ENCODE assay signal across 1 cellular context in genomic region chr15:66470825-66471224, GRCh38.
TF ChIP-seq lines count a peak whose summit lies in the region.

No MANE protein-coding gene starts in this region.

TF ChIP-seq in H1, 55 proteins besides CTCF, POLR2A, EP300 and RAD21:
- peak; percentile 60 for TF ChIP-seq NANOG (IDR thresholded peaks at IDR 0.05; ENCODE audit: insufficient read depth, low read depth, low read length, poor library complexity, severe bottlenecking)
